18 cellular contexts compared by ENCODE assay signal in the genomic region with DNA sequence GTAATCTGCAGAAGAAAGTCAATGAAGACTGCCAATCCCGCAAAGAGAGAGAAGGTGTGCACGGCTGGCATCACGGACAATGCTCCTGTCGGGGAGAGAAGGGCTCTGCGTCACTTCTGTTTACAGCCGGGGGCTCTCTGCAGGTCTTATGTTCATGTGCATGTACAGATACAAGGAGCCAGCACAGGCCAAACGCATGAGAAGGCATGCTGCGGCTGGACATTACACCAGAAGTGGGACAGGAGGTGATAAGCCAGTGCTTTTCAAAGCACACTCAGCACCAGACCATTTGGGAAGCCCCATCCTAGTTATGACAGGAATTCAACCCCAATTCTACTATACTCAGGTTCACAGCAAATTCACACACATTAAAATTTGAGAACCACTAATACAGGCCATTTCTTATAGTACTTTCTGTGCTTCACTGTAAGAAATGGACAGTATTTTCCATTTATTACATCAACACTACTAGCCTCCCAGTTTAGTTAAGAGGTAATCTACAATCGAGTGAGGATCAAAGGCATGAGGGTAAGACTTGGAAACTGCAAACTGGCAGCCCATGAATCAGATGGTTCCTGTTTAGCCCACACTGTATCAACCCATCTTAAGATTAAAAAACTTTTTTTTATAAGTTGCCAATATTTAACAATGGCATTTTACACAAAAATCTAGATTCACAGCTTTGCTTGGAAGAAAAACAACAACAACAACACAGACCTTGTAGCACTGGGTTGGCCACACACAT. TPM values are rescaled to one million over a fixed set of nuclear protein-coding genes. Genes with fewer than 3 reads are reported as not detected.
DNase-seq lines count a peak whose midpoint lies in the region; ATAC-seq, FAIRE-seq and TF ChIP-seq lines count a peak whose summit lies in the region.
"Had no signal": no experiment of that assay in that cellular context is flagged by ENCODE, and none has a peak within 500 bp of the region (broad histone marks: within the 10 kb centered on the region; RNA-seq: fewer than 3 reads in every experiment).

No MANE protein-coding gene starts in this region.

- no peak overlapping the region for H3K4ac ChIP-seq in H9 (ENCODE audit: low read depth, low read length)

- no peak overlapping the region for H2BK120ac ChIP-seq in H9 (ENCODE audit: low read depth, low read length, poor library complexity, severe bottlenecking)

- peak overlapping the region; percentile 58 for H3K27ac Mint-ChIP-seq in T-helper 2 cell treated with Interferon-gamma antibody and Interleukin-4, amounts not matched to agents 5 μg/mL and 100 μg/mL, for 36 hours
- H3K27ac Mint-ChIP-seq in astrocyte (ENCODE audit: unreplicated experiment), result peak overlapping the region; percentile 93
- no peak overlapping the region for H3K27ac Mint-ChIP-seq in neural progenitor cell
- H3K27ac Mint-ChIP-seq in H9, result no peak overlapping the region

- H3K27me3 ChIP-seq in astrocyte (ENCODE audit: insufficient read depth, low read length) (no peaks in the 10 kb centered on the region), neural progenitor cell (no peaks in the 10 kb centered on the region), H9 (ENCODE audit: insufficient read depth, low read length) (no peaks in the 10 kb centered on the region), esophagus muscularis mucosa (no peaks in the 10 kb centered on the region)
- H3K27me3 ChIP-seq: breast epithelium, heart right ventricle had no signal

- no peak overlapping the region for H3K23ac ChIP-seq in H9 (ENCODE audit: insufficient read length, low read depth, low read length)

- no peak for DNase-seq in T-helper 2 cell treated with Interferon-gamma antibody and Interleukin-4, amounts not matched to agents 5 μg/mL and 100 μg/mL, for 36 hours (ENCODE audit: low spot score)
- DNase-seq in T-helper 2 cell (no peak), astrocyte (ENCODE audit: low read depth) (no peak), neural progenitor cell (ENCODE audit: low spot score) (no peak), H9 (no peak), esophagus muscularis mucosa (ENCODE audit: extremely low spot score) (no peak)
- DNase-seq: 8988T; heart right ventricle; NCI-H2107; right cardiac atrium; SHP77 treated with DMSO at 0.1 percent for 48 hours; stimulated activated CD4-positive, alpha-beta T cell treated with anti-CD3 and anti-CD28 coated beads, Interleukin-4, amount 100 ng/mL, for 24 hours had no signal

- H3K18ac ChIP-seq in H9 (ENCODE audit: insufficient read length, low read depth, low read length), result no peak overlapping the region

- no peak for ATAC-seq in HG03565 (IDR thresholded peaks at IDR 0.05; ENCODE audit: unreplicated experiment)
- ATAC-seq: left lobe of liver had no signal

- TF ChIP-seq CTCF in astrocyte (IDR thresholded peaks at IDR 0.05; ENCODE audit: insufficient read depth, low read depth, low read length) (no peak), neural progenitor cell (IDR thresholded peaks at IDR 0.05) (no peak), H9 (conservative IDR thresholded peaks at IDR 0.05) (no peak), esophagus muscularis mucosa (IDR thresholded peaks at IDR 0.05) (no peak)

- no peaks in the 10 kb centered on the region for H3K23me2 ChIP-seq in H9 (ENCODE audit: insufficient read length, low read depth, low read length, poor library complexity, severe bottlenecking)

- no peak for FAIRE-seq in astrocyte (lab: Jason Lieb, UNC)
- FAIRE-seq: H54 had no signal

- no peak overlapping the region for H4K91ac ChIP-seq in H9 (ENCODE audit: insufficient read length, low read depth, low read length)

- H2BK20ac ChIP-seq in H9 (ENCODE audit: low read depth, low read length, poor library complexity, severe bottlenecking), result no peak overlapping the region

- H3K9me3 Mint-ChIP-seq in T-helper 2 cell treated with Interferon-gamma antibody and Interleukin-4, amounts not matched to agents 5 μg/mL and 100 μg/mL, for 36 hours, result no peaks in the 10 kb centered on the region
- H3K9me3 Mint-ChIP-seq in astrocyte (ENCODE audit: unreplicated experiment) (no peaks in the 10 kb centered on the region), neural progenitor cell (no peaks in the 10 kb centered on the region), H9 (no peaks in the 10 kb centered on the region)

- H4K5ac ChIP-seq in H9 (ENCODE audit: insufficient read length, low read depth, low read length), result no peak overlapping the region

- H3K4me3 ChIP-seq in astrocyte (ENCODE audit: insufficient read depth, low read depth, low read length) (no peak overlapping the region), neural progenitor cell (no peak overlapping the region), esophagus muscularis mucosa (no peak overlapping the region)
- H3K4me3 ChIP-seq: breast epithelium, heart right ventricle had no signal

- no peak for TF ChIP-seq POLR2A in esophagus muscularis mucosa (IDR thresholded peaks at IDR 0.05; ENCODE audit: low read depth)

- intact Hi-C loops in esophagus muscularis mucosa (cut with DNase I), result no loop called here

- H3K14ac ChIP-seq in H9 (ENCODE audit: insufficient read depth, low read length), result no peak overlapping the region

- no peak overlapping the region for H4K8ac ChIP-seq in H9 (replicated peaks; ENCODE audit: insufficient read length, low read depth, low read length)

- no peaks in the 10 kb centered on the region for H3K27me3 Mint-ChIP-seq in T-helper 2 cell treated with Interferon-gamma antibody and Interleukin-4, amounts not matched to agents 5 μg/mL and 100 μg/mL, for 36 hours (ENCODE audit: low read depth)
- no peaks in the 10 kb centered on the region for H3K27me3 Mint-ChIP-seq in astrocyte (ENCODE audit: low read depth, unreplicated experiment)
- H3K27me3 Mint-ChIP-seq in neural progenitor cell (ENCODE audit: insufficient read depth, low read depth), result peaks cover 5% of the 10 kb centered on the region
- H3K27me3 Mint-ChIP-seq in H9 (ENCODE audit: low read depth), result no peaks in the 10 kb centered on the region

- no peaks in the 10 kb centered on the region for H3F3A ChIP-seq in neural progenitor cell (ENCODE audit: low read depth)

- H3K4me1 ChIP-seq in astrocyte (ENCODE audit: insufficient read depth, low read length), result no peaks in the 10 kb centered on the region
- H3K4me1 ChIP-seq in neural progenitor cell, result no peaks in the 10 kb centered on the region
- H3K4me1 ChIP-seq in H9 (ENCODE audit: insufficient read depth, low read length), result no peaks in the 10 kb centered on the region
- H3K4me1 ChIP-seq in esophagus muscularis mucosa, result no peaks in the 10 kb centered on the region
- H3K4me1 ChIP-seq: breast epithelium had no signal

- no peak overlapping the region for H2BK15ac ChIP-seq in H9 (ENCODE audit: low read depth, low read length)

- no peaks in the 10 kb centered on the region for H3K79me2 ChIP-seq in astrocyte (ENCODE audit: insufficient read depth, low read length)
- H3K79me2 ChIP-seq in neural progenitor cell (ENCODE audit: low read depth), result no peaks in the 10 kb centered on the region
- H3K79me2 ChIP-seq in H9 (ENCODE audit: insufficient read depth, low read length), result no peaks in the 10 kb centered on the region

- no CpG with 5 or more reads among the region's 9 CpGs for WGBS in H9 (ENCODE audit: extremely low coverage, insufficient read length, low lambda C conversion rate)
- WGBS in esophagus muscularis mucosa, result 89% methylated on average over 9 of the region's 9 CpGs

- H3K36me3 Mint-ChIP-seq in T-helper 2 cell treated with Interferon-gamma antibody and Interleukin-4, amounts not matched to agents 5 μg/mL and 100 μg/mL, for 36 hours (ENCODE audit: low read depth), result peaks cover 78% of the 10 kb centered on the region
- peaks cover 36% of the 10 kb centered on the region for H3K36me3 Mint-ChIP-seq in astrocyte (ENCODE audit: low read depth, unreplicated experiment)
- H3K36me3 Mint-ChIP-seq in neural progenitor cell, result peaks cover 30% of the 10 kb centered on the region
- peaks cover 25 to 82% (median 66%) of the 10 kb centered on the region in 3 experiments; a peak in 6 of 7 replicates for H3K36me3 Mint-ChIP-seq in H9 (ENCODE audit: insufficient read depth in 1 of 3, low read depth in 3 of 3)

- H2BK12ac ChIP-seq in H9 (ENCODE audit: insufficient read length, low read depth, low read length), result no peak overlapping the region

- no peak for TF ChIP-seq EP300 in esophagus muscularis mucosa (IDR thresholded peaks at IDR 0.05)

- H3K79me1 ChIP-seq in H9 (ENCODE audit: insufficient read depth, low read depth, low read length, poor library complexity, severe bottlenecking), result no peaks in the 10 kb centered on the region

- H2AFZ ChIP-seq in astrocyte (ENCODE audit: low read depth, low read length) (no peak overlapping the region), neural progenitor cell (replicated peaks) (no peak overlapping the region), H9 (ENCODE audit: low read length) (no peak overlapping the region)

- H3K4me1 Mint-ChIP-seq in T-helper 2 cell treated with Interferon-gamma antibody and Interleukin-4, amounts not matched to agents 5 μg/mL and 100 μg/mL, for 36 hours (ENCODE audit: low read depth), result peaks cover 42% of the 10 kb centered on the region
- H3K4me1 Mint-ChIP-seq in astrocyte (ENCODE audit: low read depth, unreplicated experiment), result peaks cover 56% of the 10 kb centered on the region
- H3K4me1 Mint-ChIP-seq in neural progenitor cell, result no peaks in the 10 kb centered on the region
- H3K4me1 Mint-ChIP-seq in H9, result no peaks in the 10 kb centered on the region

- no peaks in the 10 kb centered on the region for H4K20me1 ChIP-seq in astrocyte (ENCODE audit: insufficient read depth, low read length)
- no peaks in the 10 kb centered on the region for H4K20me1 ChIP-seq in neural progenitor cell (ENCODE audit: low read depth)
- H4K20me1 ChIP-seq in H9 (ENCODE audit: control insufficient read depth, insufficient read depth, insufficient read length), result no peaks in the 10 kb centered on the region

- H2BK5ac ChIP-seq in H9 (ENCODE audit: insufficient read length, low read length), result no peak overlapping the region

- H3K9ac ChIP-seq in astrocyte (ENCODE audit: low read length), result no peak overlapping the region
- H3K9ac ChIP-seq in neural progenitor cell, result peak overlapping the region; percentile 1
- no peak overlapping the region for H3K9ac ChIP-seq in H9 (ENCODE audit: extremely low read depth, insufficient read length, low read length)

- H3K4me3 Mint-ChIP-seq in T-helper 2 cell treated with Interferon-gamma antibody and Interleukin-4, amounts not matched to agents 5 μg/mL and 100 μg/mL, for 36 hours, result peak overlapping the region; percentile 52
- H3K4me3 Mint-ChIP-seq in astrocyte (ENCODE audit: unreplicated experiment) (peak overlapping the region; percentile 63), neural progenitor cell (no peak overlapping the region), H9 (no peak overlapping the region)

- H3K56ac ChIP-seq in H9 (ENCODE audit: insufficient read length, low read depth, low read length), result no peak overlapping the region

- no peak overlapping the region for H3T11ph ChIP-seq in H9 (ENCODE audit: low read length)

- H3K36me3 ChIP-seq in KOPT-K1 (ENCODE audit: insufficient read depth, low read length) (peaks cover 83% of the 10 kb centered on the region), astrocyte (ENCODE audit: insufficient read depth, low read length) (peaks cover 35% of the 10 kb centered on the region), neural progenitor cell (no peaks in the 10 kb centered on the region), esophagus muscularis mucosa (peaks cover 84 to 100% (median 93%) of the 10 kb centered on the region in 4 donors)

- H3K27ac ChIP-seq in KOPT-K1 (ENCODE audit: low read depth, low read length, poor library complexity, severe bottlenecking) (peak overlapping the region; percentile 75), astrocyte (ENCODE audit: low read depth, low read length) (no peak overlapping the region), neural progenitor cell (no peak overlapping the region), H9 (ENCODE audit: insufficient read length, low read depth, low read length) (no peak overlapping the region), esophagus muscularis mucosa (replicated peaks in 1 of 4) (no peak overlapping the region)
- H3K27ac ChIP-seq: breast epithelium, epithelial cell of prostate had no signal

- H3K4me2 ChIP-seq in astrocyte (ENCODE audit: low read length) (no peak overlapping the region), neural progenitor cell (no peak overlapping the region), H9 (ENCODE audit: insufficient read depth, insufficient read length, low read length) (no peak overlapping the region)

- H2AK5ac ChIP-seq in H9 (ENCODE audit: insufficient read length, low read length), result no peak overlapping the region

- H3K9me3 ChIP-seq in KOPT-K1 (ENCODE audit: insufficient read depth, low read length, poor library complexity, severe bottlenecking), result no peaks in the 10 kb centered on the region
- H3K9me3 ChIP-seq in astrocyte (ENCODE audit: insufficient read depth, low read depth, low read length), result no peaks in the 10 kb centered on the region
- H3K9me3 ChIP-seq in neural progenitor cell (ENCODE audit: low read depth), result no peaks in the 10 kb centered on the region
- no peaks in the 10 kb centered on the region for H3K9me3 ChIP-seq in H9 (ENCODE audit: control insufficient read depth, low read depth, low read length)
- H3K9me3 ChIP-seq in esophagus muscularis mucosa, result no peaks in the 10 kb centered on the region
- H3K9me3 ChIP-seq: breast epithelium, heart right ventricle had no signal

RNA-seq across cellular contexts. Expression of a gene that starts 38.2 kb away (rescaled TPM):
- total RNA-seq in astrocyte, result 25.2 and 28.3 TPM in 2 replicates
- 20.8 and 31.6 TPM in 2 replicates for total RNA-seq in neural progenitor cell (ENCODE audit: low replicate concordance)
- total RNA-seq in H9 (2021), result 20.9 and 21.3 TPM in 2 replicates
- total RNA-seq in esophagus muscularis mucosa, result 10 to 100 TPM; 24.9 to 41.0 (median 31.0) TPM

RNA-seq across cellular contexts. Expression of a gene that starts 44.8 kb away (rescaled TPM):
- total RNA-seq in astrocyte (36.7 and 42.4 TPM in 2 replicates), neural progenitor cell (ENCODE audit: low replicate concordance) (20.9 and 31.4 TPM in 2 replicates), H9 (2021) (24.2 TPM in 2 replicates), esophagus muscularis mucosa (10 to 100 TPM; 39.9 to 63.7 (median 45.6) TPM)

Comparison
In these comparisons a context has a peak if more than half of its experiments do, and no peak if none do; other contexts are left out.
1. H3K27ac Mint-ChIP-seq: peak in T-helper 2 cell treated with Interferon-gamma antibody and Interleukin-4, amounts not matched to agents 5 μg/mL and 100 μg/mL, for 36 hours (single experiment) and astrocyte (single experiment); none in neural progenitor cell (single experiment) and H9 (0 of 3).
2. H3K4me3 Mint-ChIP-seq: peak in T-helper 2 cell treated with Interferon-gamma antibody and Interleukin-4, amounts not matched to agents 5 μg/mL and 100 μg/mL, for 36 hours (single experiment) and astrocyte (single experiment); none in neural progenitor cell (single experiment) and H9 (0 of 2).